In genomic region chr12:101830391-101831325, GRCh38 we compare ENCODE assay signal across 1 cellular context.
TF ChIP-seq lines count a peak whose summit lies in the region.

Gene GNPTAB (minus strand): TSS chr12:101830959. CDS start chr12:101830675, 284 bp downstream.

TF ChIP-seq in SK-N-SH, 30 proteins besides CTCF, POLR2A, EP300 and RAD21 (continued from another document):
- TF ChIP-seq ZBTB33 (IDR thresholded peaks at IDR 0.05; ENCODE audit: borderline replicate concordance, low read depth): no peak
- TF ChIP-seq ELF1 (IDR thresholded peaks at IDR 0.05): no peak
- no peak for TF ChIP-seq GABPA (IDR thresholded peaks at IDR 0.05; ENCODE audit: low read depth)
- no peak for TF ChIP-seq FOXM1 (IDR thresholded peaks at IDR 0.05; ENCODE audit: low read depth)
- peak; percentile 95 for TF ChIP-seq NRF1 (IDR thresholded peaks at IDR 0.05; ENCODE audit: low read depth, low read length)
- no peak for TF ChIP-seq PBX3 (IDR thresholded peaks at IDR 0.05)
- peak; percentile 24; the same call in 1 of the 2 replicates for TF ChIP-seq NFIC (IDR thresholded peaks at IDR 0.05; ENCODE audit: borderline replicate concordance)
- TF ChIP-seq TCF12 (IDR thresholded peaks at IDR 0.05): no peak
- TF ChIP-seq SMC3 (IDR thresholded peaks at IDR 0.05; ENCODE audit: low read depth, low read length): peak; percentile 67
- no peak for TF ChIP-seq JUND (IDR thresholded peaks at IDR 0.05)
- TF ChIP-seq YY1 (IDR thresholded peaks at IDR 0.05; ENCODE audit: low read depth): no peak
- no peak for TF ChIP-seq POLR2AphosphoS5 (IDR thresholded peaks at IDR 0.05; ENCODE audit: low read depth, low read length)
- no peak for TF ChIP-seq USF2 (IDR thresholded peaks at IDR 0.05; ENCODE audit: borderline replicate concordance, low read depth, low read length)
- peak; percentile 44 for TF ChIP-seq CHD2 (IDR thresholded peaks at IDR 0.05; ENCODE audit: low read length, partially characterized antibody)
- TF ChIP-seq GATA2 (CRISPR knock-in tag; IDR thresholded peaks at IDR 0.05): no peak
- peak; percentile 58 for TF ChIP-seq MXI1 (IDR thresholded peaks at IDR 0.05; ENCODE audit: low read depth, low read length)
- no peak for TF ChIP-seq RFX5 (IDR thresholded peaks at IDR 0.05; ENCODE audit: low read length)
- TF ChIP-seq RXRA (IDR thresholded peaks at IDR 0.05; ENCODE audit: borderline replicate concordance, low read depth): no peak
- TF ChIP-seq FOSL2 (IDR thresholded peaks at IDR 0.05; ENCODE audit: borderline replicate concordance, low read depth): no peak
- TF ChIP-seq SIN3A (IDR thresholded peaks at IDR 0.05; ENCODE audit: borderline replicate concordance, low read depth, low read length): peak; percentile 41; the same call in 1 of the 2 replicates
